Comparison of ENCODE assay signal across 16 cellular contexts in the genomic region with DNA sequence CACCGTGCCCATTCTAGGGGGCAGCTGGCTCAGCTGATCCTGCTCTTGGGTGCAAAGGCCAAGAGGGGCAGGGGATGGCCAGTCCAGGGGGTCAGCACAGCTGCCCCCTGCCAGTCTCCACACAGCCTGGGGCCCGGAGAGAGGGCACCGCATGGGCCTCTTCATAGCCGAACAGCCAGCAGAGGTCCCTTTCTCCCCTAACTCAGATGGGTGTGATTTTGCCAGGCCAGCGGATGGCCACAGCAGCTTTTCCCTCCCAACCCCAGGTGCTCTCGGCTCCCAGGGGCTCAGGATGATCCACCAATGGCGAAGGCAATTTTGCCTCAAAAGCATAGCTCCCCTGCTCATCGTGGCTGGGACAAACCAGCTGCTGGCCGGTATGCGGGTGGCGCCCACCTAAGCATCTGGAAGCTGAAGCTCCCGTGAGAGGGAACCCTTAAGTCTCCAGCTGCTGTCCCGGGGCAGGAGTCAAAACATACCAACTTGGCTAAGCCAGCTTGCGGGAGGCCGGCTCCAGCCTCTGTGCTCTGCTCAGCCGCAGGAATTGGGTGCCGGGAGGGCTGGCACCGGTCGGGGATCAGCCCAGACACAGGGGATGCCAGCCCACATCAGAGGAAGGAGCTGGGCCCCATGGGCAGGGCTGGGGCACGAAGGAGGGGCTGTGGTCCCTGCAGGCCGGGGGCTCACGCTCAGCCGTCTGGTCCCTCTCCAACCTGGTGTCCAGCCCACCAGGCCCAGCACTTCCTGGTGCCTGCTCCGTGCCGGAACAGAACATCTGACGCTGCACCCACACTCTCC. TPM values are rescaled to one million over a fixed set of nuclear protein-coding genes. Genes with fewer than 3 reads are reported as not detected.
DNase-seq lines count a peak whose midpoint lies in the region; TF ChIP-seq lines count a peak whose summit lies in the region.
"Had no signal": no experiment of that assay in that cellular context is flagged by ENCODE, and none has a peak within 500 bp of the region (broad histone marks: within the 10 kb centered on the region; RNA-seq: fewer than 3 reads in every experiment).

No MANE protein-coding gene starts in this region.

- H3K4me3 ChIP-seq in HL-60 (replicated peaks; ENCODE audit: insufficient read depth, low read length) (no peak overlapping the region), endodermal cell (ENCODE audit: low read length) (no peak overlapping the region), skeletal muscle satellite cell (ENCODE audit: low read length) (peak overlapping the region; percentile 11), transverse colon (no peak overlapping the region)
- H3K4me3 ChIP-seq: tibial nerve had no signal

- H3K36me3 ChIP-seq in endodermal cell (ENCODE audit: control insufficient read depth, insufficient read depth, low read length) (no peaks in the 10 kb centered on the region), skeletal muscle satellite cell (ENCODE audit: insufficient read depth, low read length) (peaks cover 10% of the 10 kb centered on the region), transverse colon (no peaks in the 10 kb centered on the region)

- intact Hi-C loops in transverse colon (cut with DNase I; ENCODE audit: low total_unique reads): no loop called here

- DNase-seq in activated naive CD4-positive, alpha-beta T cell treated with anti-CD3 and anti-CD28 coated beads, Interleukin-2, amount 50 U/mL, for 16 hours: peak; percentile 11
- no peak for DNase-seq in activated naive CD4-positive, alpha-beta T cell (lab: John Stamatoyannopoulos, UW)
- DNase-seq in HL-60 (ENCODE audit: low read depth in 1 of 2, low spot score in 1 of 2) (no peak), endodermal cell (peak; percentile 45), middle frontal gyrus (ENCODE audit: extremely low spot score, low spot score) (no peak), NCI-H1105 treated with DMSO at 0.1 percent for 48 hours (lab: John Stamatoyannopoulos, UW) (no peak), transverse colon (no peak)
- DNase-seq: activated CD8-positive, alpha-beta memory T cell treated with anti-CD3 and anti-CD28 coated beads for 24 hours; dermis blood vessel endothelial cell; NCI-H1417 treated with DMSO at 0.1 percent for 48 hours; NCI-H524; T1000 had no signal

- TF ChIP-seq EP300 in transverse colon (IDR thresholded peaks at IDR 0.05; ENCODE audit: low read depth): no peak

- peak overlapping the region; percentile 39 for H3K4me2 ChIP-seq in skeletal muscle satellite cell (ENCODE audit: low read length)

- no peaks in the 10 kb centered on the region for H3K9me3 ChIP-seq in endodermal cell (ENCODE audit: control insufficient read depth, low read length)
- H3K9me3 ChIP-seq in skeletal muscle satellite cell (replicated peaks; ENCODE audit: low read length): no peaks in the 10 kb centered on the region
- no peaks in the 10 kb centered on the region for H3K9me3 ChIP-seq in transverse colon
- H3K9me3 ChIP-seq: tibial nerve had no signal

- H3K27ac Mint-ChIP-seq in endodermal cell: no peak overlapping the region

- H3K4me1 ChIP-seq in endodermal cell (ENCODE audit: control insufficient read depth, insufficient read depth, low read length) (peaks cover 9% of the 10 kb centered on the region), skeletal muscle satellite cell (ENCODE audit: control insufficient read depth, insufficient read depth, low read length) (peaks cover 72% of the 10 kb centered on the region), transverse colon (peaks cover 0 to 17% (median 11%) of the 10 kb centered on the region in 4 donors)

- WGBS in endodermal cell (ENCODE audit: insufficient coverage in 1 of 2, insufficient read length in 1 of 2), 2 experiments: 93 to 96% methylated on average over 23 to 26 of the region's 26 CpGs
- WGBS in transverse colon (ENCODE audit: low coverage in 1 of 2), 2 donors: 90 to 100% methylated on average over 4 to 26 of the region's 26 CpGs

- TF ChIP-seq CTCF in HL-60 (IDR thresholded peaks at IDR 0.05; ENCODE audit: insufficient read depth, low read length): no peak
- no peak for TF ChIP-seq CTCF in endodermal cell (conservative IDR thresholded peaks at IDR 0.05)
- no peak for TF ChIP-seq CTCF in transverse colon (IDR thresholded peaks at IDR 0.05)

- in situ Hi-C loops in transverse colon (cut with MboI; ENCODE audit: low pct_ligation_motif_present in 1 of 4, low pct_unique_long_range_greater_than_20kb in 1 of 4, low sequenced_read_pairs in 3 of 4): no loop called here

- H3K27me3 ChIP-seq in HL-60 (ENCODE audit: insufficient read depth, poor library complexity, severe bottlenecking): no peaks in the 10 kb centered on the region
- H3K27me3 ChIP-seq in endodermal cell (ENCODE audit: control insufficient read depth, insufficient read depth, low read length, poor library complexity, severe bottlenecking): peaks cover 2% of the 10 kb centered on the region
- no peaks in the 10 kb centered on the region for H3K27me3 ChIP-seq in skeletal muscle satellite cell (ENCODE audit: control insufficient read depth, insufficient read depth, low read length)
- H3K27me3 ChIP-seq in transverse colon: no peaks in the 10 kb centered on the region
- H3K27me3 ChIP-seq: tibial nerve had no signal

- no peaks in the 10 kb centered on the region for H3K9me3 Mint-ChIP-seq in endodermal cell
- H3K9me3 Mint-ChIP-seq: memory B cell had no signal

- H3K36me3 Mint-ChIP-seq in endodermal cell (ENCODE audit: low read depth): no peaks in the 10 kb centered on the region
- H3K36me3 Mint-ChIP-seq: memory B cell had no signal

- peaks cover 14% of the 10 kb centered on the region for H3K27me3 Mint-ChIP-seq in endodermal cell (ENCODE audit: insufficient read depth)
- H3K27me3 Mint-ChIP-seq: memory B cell had no signal

- no peak overlapping the region for H3K4me3 Mint-ChIP-seq in endodermal cell

- H3K9ac ChIP-seq in endodermal cell (ENCODE audit: extremely low read depth, low read length, poor library complexity, severe bottlenecking): no peak overlapping the region
- peak overlapping the region; percentile 67 for H3K9ac ChIP-seq in skeletal muscle satellite cell (ENCODE audit: low read depth, low read length)
- H3K9ac ChIP-seq: parathyroid adenoma had no signal

- no peak for TF ChIP-seq POLR2A in transverse colon (IDR thresholded peaks at IDR 0.05)

- H3K27ac ChIP-seq in HL-60 (replicated peaks): peak overlapping the region; percentile 87; the same call in 1 of the 2 replicates
- H3K27ac ChIP-seq in endodermal cell (ENCODE audit: low read depth, low read length): no peak overlapping the region
- H3K27ac ChIP-seq in transverse colon: no peak overlapping the region
- H3K27ac ChIP-seq: parathyroid adenoma had no signal

- H3K4me1 Mint-ChIP-seq in endodermal cell: peaks cover 19% of the 10 kb centered on the region

RNA-seq across cellular contexts. Expression of a gene that starts 30.5 kb away (rescaled TPM):
- total RNA-seq in endodermal cell (10 to 100 TPM in 1 of 2 donors, 1 to 10 TPM in 1; 9.5 to 12.2 TPM), transverse colon (1 to 10 TPM in 3 of 4 donors, under 1 TPM in 1; 0.80 to 4.8 (median 2.8) TPM)
- 10.1 TPM for polyA plus RNA-seq in endodermal cell (2013, experiment 1 of 2)
- 7.7 TPM for polyA plus RNA-seq in endodermal cell (2013, experiment 2 of 2)
- 3.7 and 7.9 TPM in 2 replicates for total RNA-seq in skeletal muscle satellite cell (2012; rRNA removed)

RNA-seq across cellular contexts. Expression of a gene that starts 30.5 kb away (rescaled TPM):
- total RNA-seq in endodermal cell (10 to 100 TPM; 20.6 to 22.2 TPM), transverse colon (10 to 100 TPM in 1 of 4 donors, 1 to 10 TPM in 3; 7.1 to 16.8 (median 7.8) TPM)
- polyA plus RNA-seq in endodermal cell (2013, experiment 1 of 2): 12.4 TPM
- 12.1 TPM for polyA plus RNA-seq in endodermal cell (2013, experiment 2 of 2)
- 9.4 and 12.0 TPM in 2 replicates for total RNA-seq in skeletal muscle satellite cell (2012; rRNA removed)

RNA-seq across cellular contexts. Expression of a gene that starts 56.4 kb away (rescaled TPM):
- 10 to 100 TPM; 26.6 to 27.8 TPM for total RNA-seq in endodermal cell
- polyA plus RNA-seq in endodermal cell (2013, experiment 1 of 2): 84.5 TPM
- polyA plus RNA-seq in endodermal cell (2013, experiment 2 of 2): 77.3 TPM
- 184 and 210 TPM in 2 replicates for total RNA-seq in skeletal muscle satellite cell (2012; rRNA removed)
- total RNA-seq in transverse colon: 100 to 1,000 TPM in 1 of 4 donors, 10 to 100 TPM in 3; 58.5 to 103 (median 85.3) TPM

RNA-seq across cellular contexts. Expression of a gene that starts 56.5 kb away (rescaled TPM):
- total RNA-seq in endodermal cell (10 to 100 TPM in 1 of 2 donors, 1 to 10 TPM in 1; 7.3 to 13.6 TPM), transverse colon (10 to 100 TPM; 12.1 to 28.9 (median 21.6) TPM)
- polyA plus RNA-seq in endodermal cell (2013, experiment 1 of 2): 11.2 TPM
- 12.2 TPM for polyA plus RNA-seq in endodermal cell (2013, experiment 2 of 2)
- total RNA-seq in skeletal muscle satellite cell (2012; rRNA removed): 21.3 and 23.4 TPM in 2 replicates

Comparison
In these comparisons a context has a peak if more than half of its experiments do, and no peak if none do; other contexts are left out.
1. DNase-seq: peak in activated naive CD4-positive, alpha-beta T cell treated with anti-CD3 and anti-CD28 coated beads, Interleukin-2, amount 50 U/mL, for 16 hours (single experiment) and endodermal cell (single experiment); none in activated naive CD4-positive, alpha-beta T cell (0 of 4), HL-60 (0 of 2), middle frontal gyrus (single experiment), NCI-H1105 treated with DMSO at 0.1 percent for 48 hours (single experiment) and transverse colon (single experiment).